Comparison of ENCODE assay signal across 11 cellular contexts in genomic region chr1:155971910-155972809, GRCh38. TPM values are rescaled to one million over a fixed set of nuclear protein-coding genes. Genes with fewer than 3 reads are reported as not detected.
A peak's percentile ranks its signal among the peaks of the same experiment; 100 is the strongest.
DNase-seq lines count a peak whose midpoint lies in the region; ATAC-seq lines count a peak whose summit lies in the region.
"Had no signal": no experiment of that assay in that cellular context is flagged by ENCODE, and none has a peak within 500 bp of the region (broad histone marks: within the 10 kb centered on the region; RNA-seq: fewer than 3 reads in every experiment).

No MANE protein-coding gene starts in this region.

- WGBS in aorta, 2 donors: 54 to 55% methylated on average over 9 of the region's 9 CpGs

- peak overlapping the region; percentile 40 for H3K4me3 Mint-ChIP-seq in T-helper 1 cell treated with Interleukin-12 subunit alpha and Interleukin-12 subunit beta and Interleukin-4 antibody, amounts not matched to agents 30 μg/mL and 1 μg/mL, for 36 hours
- peak overlapping the region; percentile 37 for H3K4me3 Mint-ChIP-seq in activated CD8-positive, alpha-beta T cell treated with anti-CD3 and anti-CD28 coated beads, Interleukin-2, amount 10 ng/mL, durations not matched to agents 7 days and 5 days
- H3K4me3 Mint-ChIP-seq in stimulated activated effector memory CD8-positive, alpha-beta T cell treated with anti-CD3 and anti-CD28 coated beads, Interleukin-12 subunit alpha, Interleukin-12 subunit beta, amount 100 ng/mL, for 72 hours: peak overlapping the region; percentile 66

- H3K9me3 Mint-ChIP-seq in T-helper 1 cell treated with Interleukin-12 subunit alpha and Interleukin-12 subunit beta and Interleukin-4 antibody, amounts not matched to agents 30 μg/mL and 1 μg/mL, for 36 hours: no peaks in the 10 kb centered on the region
- no peaks in the 10 kb centered on the region for H3K9me3 Mint-ChIP-seq in activated CD8-positive, alpha-beta T cell treated with anti-CD3 and anti-CD28 coated beads, Interleukin-2, amount 10 ng/mL, durations not matched to agents 7 days and 5 days (ENCODE audit: insufficient read depth)
- H3K9me3 Mint-ChIP-seq in stimulated activated effector memory CD8-positive, alpha-beta T cell treated with anti-CD3 and anti-CD28 coated beads, Interleukin-12 subunit alpha, Interleukin-12 subunit beta, amount 100 ng/mL, for 72 hours: no peaks in the 10 kb centered on the region

- DNase-seq in T-helper 1 cell (no peak), hypothalamus (lab: John Stamatoyannopoulos, UW) (peak in 38 of 51 donors; percentile 11 to 85 (median 56)), aorta (no peak), NCI-H69 (lab: John Stamatoyannopoulos, UW) (no peak)
- no peak for DNase-seq in activated CD8-positive, alpha-beta T cell treated with anti-CD3 and anti-CD28 coated beads, Interleukin-2, amount 10 ng/mL, durations not matched to agents 7 days and 5 days
- no peak for DNase-seq in stimulated activated effector memory CD8-positive, alpha-beta T cell treated with anti-CD3 and anti-CD28 coated beads, Interleukin-12 subunit alpha, Interleukin-12 subunit beta, amount 100 ng/mL, for 72 hours (ENCODE audit: low spot score in 2 of 2)
- DNase-seq: GOT3, mucosa of descending colon had no signal

- no peaks in the 10 kb centered on the region for H3K9me3 ChIP-seq in aorta (ENCODE audit: control insufficient read depth, low read length)
- H3K9me3 ChIP-seq: mucosa of descending colon had no signal

- H3K4me1 Mint-ChIP-seq in T-helper 1 cell treated with Interleukin-12 subunit alpha and Interleukin-12 subunit beta and Interleukin-4 antibody, amounts not matched to agents 30 μg/mL and 1 μg/mL, for 36 hours (ENCODE audit: low read depth): peaks cover 92% of the 10 kb centered on the region
- peaks cover 95% of the 10 kb centered on the region for H3K4me1 Mint-ChIP-seq in activated CD8-positive, alpha-beta T cell treated with anti-CD3 and anti-CD28 coated beads, Interleukin-2, amount 10 ng/mL, durations not matched to agents 7 days and 5 days (ENCODE audit: low read depth)
- H3K4me1 Mint-ChIP-seq in stimulated activated effector memory CD8-positive, alpha-beta T cell treated with anti-CD3 and anti-CD28 coated beads, Interleukin-12 subunit alpha, Interleukin-12 subunit beta, amount 100 ng/mL, for 72 hours: peaks cover 99% of the 10 kb centered on the region

- peak overlapping the region; percentile 47 for H3K27ac Mint-ChIP-seq in T-helper 1 cell treated with Interleukin-12 subunit alpha and Interleukin-12 subunit beta and Interleukin-4 antibody, amounts not matched to agents 30 μg/mL and 1 μg/mL, for 36 hours
- peak overlapping the region; percentile 62 for H3K27ac Mint-ChIP-seq in activated CD8-positive, alpha-beta T cell treated with anti-CD3 and anti-CD28 coated beads, Interleukin-2, amount 10 ng/mL, durations not matched to agents 7 days and 5 days
- H3K27ac Mint-ChIP-seq in stimulated activated effector memory CD8-positive, alpha-beta T cell treated with anti-CD3 and anti-CD28 coated beads, Interleukin-12 subunit alpha, Interleukin-12 subunit beta, amount 100 ng/mL, for 72 hours: peak overlapping the region; percentile 91

- peaks cover 0 to 2% of the 10 kb centered on the region in 2 donors for H3K36me3 ChIP-seq in aorta (ENCODE audit: control insufficient read depth in 1 of 2, insufficient read depth in 2 of 2, low read length in 1 of 2)

- intact Hi-C loops in aorta (cut with DNase I): loop anchor here in 1 of 2 donors (10.0 kb wide), 1 partner anchor 153 kb away; no protein-coding TSS in a partner anchor

- H3K27ac ChIP-seq in aorta (ENCODE audit: low read depth in 1 of 2, low read length in 2 of 2): peak overlapping the region in 1 of 2 donors; percentile 26
- H3K27ac ChIP-seq: 22Rv1 had no signal

- no peak overlapping the region for H3K4me3 ChIP-seq in aorta (ENCODE audit: low read length in 2 of 2)
- H3K4me3 ChIP-seq: mucosa of descending colon had no signal

- H3K4me1 ChIP-seq in aorta (ENCODE audit: control insufficient read depth in 1 of 2, insufficient read depth in 2 of 2, low read length in 2 of 2): no peaks in the 10 kb centered on the region

- POLR2A ChIA-PET in activated CD8-positive, alpha-beta T cell treated with anti-CD3 and anti-CD28 coated beads, Interleukin-2, amount 10 ng/mL, durations not matched to agents 7 days and 5 days (lab: Charles Lee): interaction anchor here (0.7 kb wide), 1 partner anchor 17 kb away, joined by 4 read pairs; no protein-coding TSS in a partner anchor

- ATAC-seq in activated CD8-positive, alpha-beta T cell treated with anti-CD3 and anti-CD28 coated beads, Interleukin-2, amount 10 ng/mL, durations not matched to agents 7 days and 5 days: no peak
- no peak for ATAC-seq in stimulated activated effector memory CD8-positive, alpha-beta T cell treated with anti-CD3 and anti-CD28 coated beads, Interleukin-12 subunit alpha, Interleukin-12 subunit beta, amount 100 ng/mL, for 72 hours
- ATAC-seq in GM18519 (IDR thresholded peaks at IDR 0.05; ENCODE audit: low FRiP score, unreplicated experiment) (no peak), aorta (ENCODE audit: low FRiP score) (no peak)
- ATAC-seq: mucosa of descending colon had no signal

- no peaks in the 10 kb centered on the region for H3K27me3 ChIP-seq in aorta (ENCODE audit: control insufficient read depth in 1 of 2, insufficient read depth in 2 of 2, low read length in 1 of 2)

- peaks cover 47% of the 10 kb centered on the region for H3K36me3 Mint-ChIP-seq in T-helper 1 cell treated with Interleukin-12 subunit alpha and Interleukin-12 subunit beta and Interleukin-4 antibody, amounts not matched to agents 30 μg/mL and 1 μg/mL, for 36 hours (ENCODE audit: low read depth)
- H3K36me3 Mint-ChIP-seq in activated CD8-positive, alpha-beta T cell treated with anti-CD3 and anti-CD28 coated beads, Interleukin-2, amount 10 ng/mL, durations not matched to agents 7 days and 5 days (ENCODE audit: low read depth): peaks cover 71% of the 10 kb centered on the region
- H3K36me3 Mint-ChIP-seq in stimulated activated effector memory CD8-positive, alpha-beta T cell treated with anti-CD3 and anti-CD28 coated beads, Interleukin-12 subunit alpha, Interleukin-12 subunit beta, amount 100 ng/mL, for 72 hours: peaks cover 100% of the 10 kb centered on the region

- CTCF ChIA-PET in activated CD8-positive, alpha-beta T cell treated with anti-CD3 and anti-CD28 coated beads, Interleukin-2, amount 10 ng/mL, durations not matched to agents 7 days and 5 days (lab: Charles Lee): interaction anchor here (5.7 to 9.1 kb wide), 2 partner anchors 17 to 34 kb away, joined by 26 to 135 read pairs; no protein-coding TSS in a partner anchor

- H3K27me3 Mint-ChIP-seq in T-helper 1 cell treated with Interleukin-12 subunit alpha and Interleukin-12 subunit beta and Interleukin-4 antibody, amounts not matched to agents 30 μg/mL and 1 μg/mL, for 36 hours (ENCODE audit: low read depth): no peaks in the 10 kb centered on the region
- H3K27me3 Mint-ChIP-seq in activated CD8-positive, alpha-beta T cell treated with anti-CD3 and anti-CD28 coated beads, Interleukin-2, amount 10 ng/mL, durations not matched to agents 7 days and 5 days (ENCODE audit: low read depth): no peaks in the 10 kb centered on the region

RNA-seq across cellular contexts. Expression of gene ARHGEF2, which starts 6.2 kb away (rescaled TPM):
- total RNA-seq in activated CD8-positive, alpha-beta T cell treated with anti-CD3 and anti-CD28 coated beads, Interleukin-2, amount 10 ng/mL, durations not matched to agents 7 days and 5 days: 100 to 1,000 TPM; 142 to 147 TPM
- total RNA-seq in aorta: 100 to 1,000 TPM; 175 to 217 TPM
- 10 to 100 TPM; 58.3 to 58.9 TPM for polyA plus RNA-seq in aorta

RNA-seq across cellular contexts. Expression of gene RXFP4, which starts 30.7 kb away (rescaled TPM):
- total RNA-seq in activated CD8-positive, alpha-beta T cell treated with anti-CD3 and anti-CD28 coated beads, Interleukin-2, amount 10 ng/mL, durations not matched to agents 7 days and 5 days: not detected
- total RNA-seq in aorta: not detected
- not detected for polyA plus RNA-seq in aorta

RNA-seq across cellular contexts. Expression of gene KHDC4, which starts 37.9 kb away (rescaled TPM):
- 10 to 100 TPM; 64.5 to 68.9 TPM for total RNA-seq in activated CD8-positive, alpha-beta T cell treated with anti-CD3 and anti-CD28 coated beads, Interleukin-2, amount 10 ng/mL, durations not matched to agents 7 days and 5 days
- total RNA-seq in aorta: 10 to 100 TPM; 47.0 to 60.5 TPM
- polyA plus RNA-seq in aorta: 10 to 100 TPM in 1 of 2 donors, 1 to 10 TPM in 1; 6.8 to 49.5 TPM

RNA-seq across cellular contexts. Expression of gene SSR2, which starts 48.6 kb away (rescaled TPM):
- total RNA-seq in activated CD8-positive, alpha-beta T cell treated with anti-CD3 and anti-CD28 coated beads, Interleukin-2, amount 10 ng/mL, durations not matched to agents 7 days and 5 days: 100 to 1,000 TPM; 216 to 233 TPM
- total RNA-seq in aorta: 100 to 1,000 TPM; 151 to 152 TPM
- 100 to 1,000 TPM; 232 to 245 TPM for polyA plus RNA-seq in aorta

Comparison
In these comparisons a context has a peak if more than half of its experiments do, and no peak if none do; other contexts are left out.
1. DNase-seq: peak in hypothalamus (38 of 51); none in T-helper 1 cell (0 of 5), activated CD8-positive, alpha-beta T cell treated with anti-CD3 and anti-CD28 coated beads, Interleukin-2, amount 10 ng/mL, durations not matched to agents 7 days and 5 days (single experiment), stimulated activated effector memory CD8-positive, alpha-beta T cell treated with anti-CD3 and anti-CD28 coated beads, Interleukin-12 subunit alpha, Interleukin-12 subunit beta, amount 100 ng/mL, for 72 hours (0 of 2), aorta (0 of 2) and NCI-H69 (single experiment).
2. Peak in every context shown above with its lines, with median percentiles within 50 percentile points of each other: H3K27ac Mint-ChIP-seq and H3K4me3 Mint-ChIP-seq.